13 cellular contexts compared by ENCODE assay signal in genomic region chrX:154886789-154887221, GRCh38. TPM values are rescaled to one million over a fixed set of nuclear protein-coding genes. Genes with fewer than 3 reads are reported as not detected.
DNase-seq lines count a peak whose midpoint lies in the region; ATAC-seq and TF ChIP-seq lines count a peak whose summit lies in the region.
"Not testable (repeated sequence)": the region's sequence is repeated elsewhere in the genome, so short reads cannot be mapped to it uniquely, and the experiment has no call there.
"Had no signal": no experiment of that assay in that cellular context is flagged by ENCODE, and none has a peak within 500 bp of the region (broad histone marks: within the 10 kb centered on the region; RNA-seq: fewer than 3 reads in every experiment).

No MANE protein-coding gene starts in this region.

- H3K4me1 Mint-ChIP-seq in T-helper 17 cell: not testable (repeated sequence)

- not testable (repeated sequence) for H3K27me3 Mint-ChIP-seq in T-helper 17 cell

- not testable (repeated sequence) for DNase-seq in T-helper 17 cell; Right ventricle myocardium inferior (ENCODE audit: missing footprints); omental fat pad (ENCODE audit: low spot score)

- H3K9me3 ChIP-seq in T-helper 17 cell (ENCODE audit: control insufficient read depth, low read length, poor library complexity, severe bottlenecking): not testable (repeated sequence)

- not testable (repeated sequence) for TF ChIP-seq CTCF in omental fat pad (IDR thresholded peaks at IDR 0.05)

- not testable (repeated sequence) for H3K4me3 Mint-ChIP-seq in T-helper 17 cell

- intact Hi-C loops in Right ventricle myocardium inferior (cut with DNase I): not testable (repeated sequence)

- H3K27ac Mint-ChIP-seq in T-helper 17 cell: not testable (repeated sequence)

- H3K36me3 Mint-ChIP-seq in T-helper 17 cell (ENCODE audit: low read depth): not testable (repeated sequence)

- ATAC-seq in GM18498 (IDR thresholded peaks at IDR 0.05; ENCODE audit: unreplicated experiment): peak; percentile 64
- ATAC-seq in GM19351 (IDR thresholded peaks at IDR 0.05; ENCODE audit: unreplicated experiment): peak; percentile 45
- ATAC-seq in GM21619 (IDR thresholded peaks at IDR 0.05; ENCODE audit: unreplicated experiment): peak; percentile 52
- peak; percentile 52 for ATAC-seq in HG02885 (IDR thresholded peaks at IDR 0.05; ENCODE audit: poor library complexity, unreplicated experiment)
- peak; percentile 56 for ATAC-seq in HG03342 (IDR thresholded peaks at IDR 0.05; ENCODE audit: unreplicated experiment)
- peak; percentile 74 for ATAC-seq in T-helper 17 cell
- ATAC-seq in Right ventricle myocardium inferior: peak; percentile 67
- peak; percentile 55 for ATAC-seq in omental fat pad (ENCODE audit: low FRiP score)

RNA-seq across cellular contexts. Expression of gene F8A1, which starts 0.7 kb away (rescaled TPM):
- total RNA-seq in T-helper 17 cell (10 to 100 TPM; 18.0 to 19.0 TPM), Right ventricle myocardium inferior (33.1 TPM), omental fat pad (1 to 10 TPM in 3 of 4 donors, under 1 TPM in 1; 0.63 to 9.7 (median 5.5) TPM)

RNA-seq across cellular contexts. Expression of gene SMIM9, which starts 52.3 kb away (rescaled TPM):
- total RNA-seq in T-helper 17 cell (not detected), Right ventricle myocardium inferior (not detected), omental fat pad (1 to 10 TPM in 1 of 4 donors, not detected in 3; 7.3 TPM)
- total RNA-seq: glomerular endothelial cell, GM23248, LHCN-M2, mesenteric fat pad, tibial nerve had no signal
